ENCODE assay signal across 17 cellular contexts in genomic region chr6:129901910-129902309, GRCh38. TPM values are rescaled to one million over a fixed set of nuclear protein-coding genes. Genes with fewer than 3 reads are reported as not detected.
DNase-seq lines count a peak whose midpoint lies in the region; ATAC-seq, FAIRE-seq and TF ChIP-seq lines count a peak whose summit lies in the region.
"Had no signal": no experiment of that assay in that cellular context is flagged by ENCODE, and none has a peak within 500 bp of the region (broad histone marks: within the 10 kb centered on the region; RNA-seq: fewer than 3 reads in every experiment).

No MANE protein-coding gene starts in this region.

- H3K79me1 ChIP-seq in IMR-90 (ENCODE audit: low read depth in 1 of 2, low read length in 2 of 2): no peaks in the 10 kb centered on the region

- H3K27me3 ChIP-seq in IMR-90 (ENCODE audit: control insufficient read depth, insufficient read depth, low read length): no peaks in the 10 kb centered on the region
- H3K27me3 ChIP-seq in MM.1S (replicated peaks; ENCODE audit: insufficient read depth, low read length): peaks cover 7% of the 10 kb centered on the region; the same call in 1 of the 2 replicates
- H3K27me3 ChIP-seq: neutrophil, uterus had no signal

- no peak for FAIRE-seq in HTR-8/SVneo (lab: Jason Lieb, UNC)

- H3K4me3 ChIP-seq in GM12865 (ENCODE audit: low read depth, low read length) (no peak overlapping the region), HEK293 (ENCODE audit: low read depth, low read length) (no peak overlapping the region), IMR-90 (ENCODE audit: insufficient read depth, low read depth, low read length) (no peak overlapping the region), fibroblast of the aortic adventitia (ENCODE audit: low read depth, low read length) (no peak overlapping the region), coronary artery (no peak overlapping the region), MM.1S (ENCODE audit: low read length) (no peak overlapping the region)
- H3K4me3 ChIP-seq: uterus had no signal

- H2BK5ac ChIP-seq in IMR-90 (ENCODE audit: low read depth, low read length, poor library complexity, severe bottlenecking): no peak overlapping the region

- no TSS peak for BruUV-seq in IMR-90 (replicated peaks; lab: Mats Ljungman, UMichigan)

- no peak overlapping the region for H2BK15ac ChIP-seq in IMR-90 (ENCODE audit: low read depth, low read length)

- no peak overlapping the region for H2AK5ac ChIP-seq in IMR-90 (ENCODE audit: low read depth, low read length)

- H3K4ac ChIP-seq in IMR-90 (ENCODE audit: low read depth, low read length): no peak overlapping the region

- H3K9me3 ChIP-seq in HEK293 (ENCODE audit: control insufficient read depth, insufficient read depth, low read depth, low read length) (no peaks in the 10 kb centered on the region), IMR-90 (ENCODE audit: control insufficient read depth, insufficient read depth, low read length) (0 out of 2 replicates have a peak, but pooled peaks cover 2% of the 10 kb centered on the region), MM.1S (replicated peaks; ENCODE audit: insufficient read depth, low read length) (no peaks in the 10 kb centered on the region)
- H3K9me3 ChIP-seq: neutrophil, uterus had no signal

- intact Hi-C loops in IMR-90 (cut with micrococcal nuclease): no loop called here

- H3K36me3 ChIP-seq in HEK293 (ENCODE audit: control insufficient read depth in 2 of 2, insufficient read depth in 1 of 2, low read length in 2 of 2) (no peaks in the 10 kb centered on the region), IMR-90 (ENCODE audit: control insufficient read depth, insufficient read depth, low read length) (no peaks in the 10 kb centered on the region), MM.1S (replicated peaks; ENCODE audit: insufficient read depth, low read length) (no peaks in the 10 kb centered on the region)
- H3K36me3 ChIP-seq: neutrophil, uterus had no signal

- CTCF ChIA-PET in HEK293 (lab: Yijun Ruan, JAX) (interaction anchor here (1.0 to 1.1 kb wide), 2 partner anchors 12 to 304 kb away, joined by 3 read pairs; no protein-coding TSS in a partner anchor), IMR-90 (lab: Yijun Ruan, JAX) (interaction anchor here (0.6 to 1.0 kb wide), 3 partner anchors 12 to 1119 kb away, joined by 3 to 6 read pairs (median 6); no protein-coding TSS in a partner anchor)

- POLR2A ChIA-PET in HEK293 (lab: Yijun Ruan, JAX) (no interaction called here), IMR-90 (lab: Charles Lee; ENCODE audit: unreplicated experiment) (no interaction called here)

- no peak for TF ChIP-seq RAD21 in IMR-90 (IDR thresholded peaks at IDR 0.05; ENCODE audit: low read length)

- no peak overlapping the region for H3K9ac ChIP-seq in IMR-90 (ENCODE audit: low read depth, low read length)
- no peak overlapping the region for H3K9ac ChIP-seq in MM.1S (ENCODE audit: low read length)

- no peaks in the 10 kb centered on the region for H3K9me2 ChIP-seq in MM.1S (replicated peaks; ENCODE audit: insufficient read depth, low read length)

- no peak overlapping the region for H3K56ac ChIP-seq in IMR-90 (ENCODE audit: extremely low read depth, insufficient read depth, low read length)

- no peak overlapping the region for H2AK9ac ChIP-seq in IMR-90 (replicated peaks; ENCODE audit: low read depth, low read length, poor library complexity)

- in situ Hi-C loops in IMR-90 (cut with MboI; ENCODE audit: low sequenced_read_pairs): no loop called here

- H3K18ac ChIP-seq in IMR-90 (ENCODE audit: low read depth, low read length): no peak overlapping the region

- no peak overlapping the region for H4K8ac ChIP-seq in IMR-90 (ENCODE audit: low read depth in 2 of 2, low read length in 2 of 2)

- H4K20me1 ChIP-seq in IMR-90 (ENCODE audit: insufficient read depth, low read length) (no peaks in the 10 kb centered on the region), MM.1S (ENCODE audit: insufficient read depth, low read length) (no peaks in the 10 kb centered on the region)

- no peak overlapping the region for H3K23ac ChIP-seq in IMR-90 (ENCODE audit: low read depth, low read length)

- H3F3A ChIP-seq in MM.1S (ENCODE audit: insufficient read depth, low read length): no peaks in the 10 kb centered on the region

- H3K14ac ChIP-seq in IMR-90 (replicated peaks; ENCODE audit: low read depth, low read length): no peak overlapping the region

- no peak overlapping the region for H2BK120ac ChIP-seq in IMR-90 (ENCODE audit: low read depth, low read length)

- H3K4me1 ChIP-seq in HEK293 (ENCODE audit: control insufficient read depth, insufficient read depth, low read length) (no peaks in the 10 kb centered on the region), IMR-90 (ENCODE audit: control insufficient read depth, insufficient read depth, low read length) (no peaks in the 10 kb centered on the region), MM.1S (ENCODE audit: low read length) (no peaks in the 10 kb centered on the region)
- H3K4me1 ChIP-seq: uterus had no signal

- no peak for TF ChIP-seq CTCF in GM12865 (IDR thresholded peaks at IDR 0.05; ENCODE audit: insufficient read depth, low read depth, low read length, missing control alignments)
- TF ChIP-seq CTCF in HEK293 (tag by site-specific recombination; IDR thresholded peaks at IDR 0.05): no peak
- TF ChIP-seq CTCF in IMR-90 (conservative IDR thresholded peaks at IDR 0.05; ENCODE audit: low read depth, low read length): no peak
- no peak for TF ChIP-seq CTCF in fibroblast of the aortic adventitia (IDR thresholded peaks at IDR 0.05; ENCODE audit: insufficient read depth, low read length)
- TF ChIP-seq CTCF in coronary artery (IDR thresholded peaks at IDR 0.05): no peak
- TF ChIP-seq CTCF in MM.1S (IDR thresholded peaks at IDR 0.05; ENCODE audit: low read length): no peak

- H3K27ac ChIP-seq in HEK293 (ENCODE audit: extremely low read depth, low read depth, low read length) (no peak overlapping the region), IMR-90 (ENCODE audit: insufficient read depth, low read length) (no peak overlapping the region), coronary artery (no peak overlapping the region), MM.1S (ENCODE audit: low read length) (no peak overlapping the region)
- H3K27ac ChIP-seq: neutrophil, uterus had no signal

- H4K91ac ChIP-seq in IMR-90 (ENCODE audit: insufficient read depth, low read depth, low read length): no peak overlapping the region

- H3K9me1 ChIP-seq in IMR-90 (ENCODE audit: insufficient read depth, low read length): no peaks in the 10 kb centered on the region

- no peak for ATAC-seq in IMR-90 (ENCODE audit: low read depth)

- H4K5ac ChIP-seq in IMR-90 (ENCODE audit: low read depth, low read length): no peak overlapping the region

- no peak overlapping the region for H3K4me2 ChIP-seq in IMR-90 (ENCODE audit: low read depth, low read length)
- no peak overlapping the region for H3K4me2 ChIP-seq in MM.1S (ENCODE audit: low read depth, low read length)

- H2BK20ac ChIP-seq in IMR-90 (ENCODE audit: low read depth, low read length): no peak overlapping the region

- H2AFZ ChIP-seq in IMR-90 (replicated peaks; ENCODE audit: low read length, poor library complexity) (no peak overlapping the region), MM.1S (ENCODE audit: low read length) (no peak overlapping the region)

- no peaks in the 10 kb centered on the region for H3K79me2 ChIP-seq in MM.1S (ENCODE audit: low read length)

- dilution Hi-C loops in IMR-90 (cut with HindIII; ENCODE audit: low sequenced_read_pairs, unreplicated experiment): no loop called here

- DNase-seq in GM12865 (ENCODE audit: low read depth): peak; percentile 17
- DNase-seq in IMR-90: peak; percentile 23
- peak; percentile 36 for DNase-seq in fibroblast of the aortic adventitia (ENCODE audit: low read depth)
- DNase-seq in coronary artery (ENCODE audit: low spot score): no peak
- DNase-seq in NCI-H2029 treated with DMSO at 0.1 percent for 48 hours (lab: John Stamatoyannopoulos, UW): no peak
- no peak for DNase-seq in HTR-8/SVneo (ENCODE audit: insufficient read length, low spot score)
- DNase-seq in MM.1S: no peak
- DNase-seq: effector CD4-positive, alpha-beta T cell; GF-D8; NCI-H1436 treated with DMSO at 0.1 percent for 48 hours; NCI-H748 treated with DMSO at 0.1 percent for 48 hours; uterus had no signal

- no peak for TF ChIP-seq POLR2A in IMR-90 (IDR thresholded peaks at IDR 0.05; ENCODE audit: low read depth, low read length)

TF ChIP-seq in HEK293, 187 proteins besides CTCF, POLR2A, EP300 and RAD21:
- TF ChIP-seq GLIS1 (tag by site-specific recombination; IDR thresholded peaks at IDR 0.05) (no peak), ZNF366 (tag by site-specific recombination; conservative IDR thresholded peaks at IDR 0.05) (no peak), SETDB1 (IDR thresholded peaks at IDR 0.05; ENCODE audit: insufficient read length, low read length) (peak; percentile 55)

TF ChIP-seq in IMR-90, 13 proteins besides CTCF, POLR2A, EP300 and RAD21 (continues in another document):
- TF ChIP-seq MXI1 (IDR thresholded peaks at IDR 0.05; ENCODE audit: borderline replicate concordance, low read depth, low read length): no peak
- TF ChIP-seq CEBPB (IDR thresholded peaks at IDR 0.05; ENCODE audit: low read depth, low read length): no peak
- TF ChIP-seq ELK1 (IDR thresholded peaks at IDR 0.05; ENCODE audit: borderline replicate concordance, low read depth, low read length): no peak
- no peak for TF ChIP-seq RCOR1 (IDR thresholded peaks at IDR 0.05; ENCODE audit: insufficient replicate concordance, low read length)
- no peak for TF ChIP-seq CHD1 (IDR thresholded peaks at IDR 0.05; ENCODE audit: low read depth, low read length)
- TF ChIP-seq SMC3 (IDR thresholded peaks at IDR 0.05; ENCODE audit: low read depth, low read length): no peak
- TF ChIP-seq MAFK (IDR thresholded peaks at IDR 0.05; ENCODE audit: low read depth, low read length): no peak
- TF ChIP-seq BHLHE40 (IDR thresholded peaks at IDR 0.05; ENCODE audit: low read depth, low read length): no peak
- TF ChIP-seq FOS (IDR thresholded peaks at IDR 0.05; ENCODE audit: low read depth, low read length): no peak
- no peak for TF ChIP-seq MAZ (IDR thresholded peaks at IDR 0.05; ENCODE audit: borderline replicate concordance, low read depth, low read length)

RNA-seq across cellular contexts. Expression of gene TMEM244, which starts 40.8 kb away (rescaled TPM):
- total RNA-seq in IMR-90 (2012; rRNA removed): 0.28 and 0.36 TPM in 2 replicates
- 0.21 TPM in 1 of 2 replicates, not detected in the other for polyA plus RNA-seq in IMR-90 (2012; rRNA removed)
- not detected in 2 replicates for polyA plus RNA-seq in IMR-90 (2012; cell fraction: cytosol; rRNA removed)
- polyA plus RNA-seq in IMR-90 (2012; cell fraction: nucleus; rRNA removed; ENCODE audit: low replicate concordance): 0.22 TPM in 1 of 2 replicates, not detected in the other
- 0.45 TPM in 1 of 2 replicates, not detected in the other for total RNA-seq in fibroblast of the aortic adventitia (ENCODE audit: low replicate concordance)
- total RNA-seq: glomerular endothelial cell, liver, SK-MEL-5, uterus had no signal
- polyA plus RNA-seq: liver had no signal

Comparison
In these comparisons a context has a peak if more than half of its experiments do, and no peak if none do; other contexts are left out.
1. DNase-seq: peak in GM12865 (single experiment), IMR-90 (single experiment) and fibroblast of the aortic adventitia (single experiment); none in coronary artery (single experiment), NCI-H2029 treated with DMSO at 0.1 percent for 48 hours (single experiment), HTR-8/SVneo (single experiment) and MM.1S (single experiment).